Comparison of ENCODE assay signal across 1 cellular context in genomic region chr10:116120688-116121087, GRCh38.
TF ChIP-seq lines count a peak whose summit lies in the region.

No MANE protein-coding gene starts in this region.

TF ChIP-seq in GM23338, 12 proteins besides CTCF, POLR2A, EP300 and RAD21 (continued from another document):
- TF ChIP-seq ZNF462 (CRISPR knock-in tag; IDR thresholded peaks at IDR 0.05) (no peak), ZNF114 (CRISPR knock-in tag; IDR thresholded peaks at IDR 0.05) (no peak), NANOG (IDR thresholded peaks at IDR 0.05; ENCODE audit: borderline replicate concordance) (no peak), STAT1 (IDR thresholded peaks at IDR 0.05; ENCODE audit: unreplicated experiment) (no peak)
